ENCODE assay signal across 25 cellular contexts in the genomic region with DNA sequence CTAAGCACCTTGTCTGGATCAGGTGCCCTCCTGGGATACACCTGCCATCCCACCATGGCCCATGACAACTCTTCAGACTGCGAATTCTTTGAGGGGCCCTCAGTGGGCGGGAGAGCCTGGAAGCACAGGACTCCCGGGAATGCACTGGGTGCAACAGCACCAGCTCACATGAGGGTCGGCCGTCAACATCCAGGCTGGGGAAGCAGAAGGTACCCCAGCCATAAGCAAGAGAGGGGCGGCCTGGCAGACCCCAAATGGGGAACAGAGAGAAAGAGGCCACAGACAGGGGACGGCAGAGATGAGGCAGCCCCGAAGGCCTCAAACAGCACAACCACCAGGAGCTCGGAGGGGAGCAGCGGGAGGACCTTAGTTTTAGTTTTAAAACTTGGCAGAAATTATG.
"Had no signal": no experiment of that assay in that cellular context is flagged by ENCODE, and none has a peak within 500 bp of the region (broad histone marks: within the 10 kb centered on the region; RNA-seq: fewer than 3 reads in every experiment).

No MANE protein-coding gene starts in this region.

- H3K36me3 ChIP-seq: left lung, tibial artery had no signal

- ATAC-seq: activated CD4-positive, alpha-beta T cell treated with anti-CD3 and anti-CD28 coated beads for 36 hours; activated T-cell treated with anti-CD3 and anti-CD28 coated beads, Interleukin-2, amount 50 U/mL, for 4 hours; body of pancreas; esophagus mucosa; left lung; naive thymus-derived CD8-positive, alpha-beta T cell had no signal

- H3K9me3 ChIP-seq: body of pancreas had no signal

- DNase-seq: activated CD4-positive, alpha-beta T cell treated with anti-CD3 and anti-CD28 coated beads for 36 hours; activated CD4-positive, alpha-beta T cell treated with anti-CD3 and anti-CD28 coated beads, Interleukin-2, amount 50 U/mL, for 48 hours; activated CD8-positive, alpha-beta memory T cell treated with anti-CD3 and anti-CD28 coated beads, Interleukin-2, amount 50 U/mL, for 48 hours; activated naive CD4-positive, alpha-beta T cell treated with anti-CD3 and anti-CD28 coated beads, Interleukin-2, amount 10 ng/mL, durations not matched to agents 7 days and 5 days; activated T-cell treated with anti-CD3 and anti-CD28 coated beads, Interleukin-2, amount 50 U/mL, for 4 hours; anterior cingulate cortex; body of pancreas; caudate nucleus; effector memory CD4-positive, alpha-beta T cell; glutamatergic neuron; immature natural killer cell; kidney glomerular epithelial cell; stimulated activated CD4-positive, alpha-beta T cell treated with anti-CD3 and anti-CD28 coated beads, Interleukin-12 subunit alpha, Interleukin-12 subunit beta, amount 100 ng/mL, for 4 hours; stimulated activated CD4-positive, alpha-beta T cell treated with anti-CD3 and anti-CD28 coated beads, Interleukin-4, amount 100 ng/mL, for 4 hours; substantia nigra; T-helper 9 cell had no signal

- H3K27ac ChIP-seq: body of pancreas, hepatocyte, left lung, parathyroid adenoma, tibial artery had no signal

- H3K27ac Mint-ChIP-seq: activated CD4-positive, alpha-beta T cell treated with anti-CD3 and anti-CD28 coated beads for 36 hours; activated naive CD4-positive, alpha-beta T cell treated with anti-CD3 and anti-CD28 coated beads, Interleukin-2, amount 10 ng/mL, durations not matched to agents 7 days and 5 days; activated T-helper 2 cell treated with anti-CD3 and anti-CD28 coated beads, Interferon-gamma antibody, Interleukin-2, Interleukin-4, amounts not matched to agents 10 μg/mL and 5 μg/mL and 100 μg/mL, durations not matched to agents 14 hours and 24 hours and 36 hours; immature natural killer cell; mesothelial cell of epicardium; naive thymus-derived CD8-positive, alpha-beta T cell; stimulated activated naive CD8-positive, alpha-beta T cell treated with anti-CD3 and anti-CD28 coated beads, Interleukin-15, Interleukin-2, amounts not matched to agents 100 ng/mL and 50 ng/mL, for 24 hours had no signal

- H3K4me3 ChIP-seq: body of pancreas, hepatocyte, left lung, tibial artery had no signal

- H3K9ac ChIP-seq: parathyroid adenoma had no signal

- H3K36me3 Mint-ChIP-seq: activated naive CD4-positive, alpha-beta T cell treated with anti-CD3 and anti-CD28 coated beads, Interleukin-2, amount 10 ng/mL, durations not matched to agents 7 days and 5 days; immature natural killer cell had no signal

- H3K27me3 Mint-ChIP-seq: activated naive CD4-positive, alpha-beta T cell treated with anti-CD3 and anti-CD28 coated beads, Interleukin-2, amount 10 ng/mL, durations not matched to agents 7 days and 5 days; stimulated activated naive CD8-positive, alpha-beta T cell treated with anti-CD3 and anti-CD28 coated beads, Interleukin-15, Interleukin-2, amounts not matched to agents 100 ng/mL and 50 ng/mL, for 24 hours had no signal

- H3K27me3 ChIP-seq: body of pancreas, hepatocyte had no signal

- H3K4me1 ChIP-seq: body of pancreas, left lung, parathyroid adenoma, tibial artery had no signal

- H3K4me1 Mint-ChIP-seq: activated CD4-positive, alpha-beta T cell treated with anti-CD3 and anti-CD28 coated beads for 36 hours; activated naive CD4-positive, alpha-beta T cell treated with anti-CD3 and anti-CD28 coated beads, Interleukin-2, amount 10 ng/mL, durations not matched to agents 7 days and 5 days; immature natural killer cell; mesothelial cell of epicardium; naive thymus-derived CD8-positive, alpha-beta T cell had no signal

- H3K9me3 Mint-ChIP-seq: activated T-helper 2 cell treated with anti-CD3 and anti-CD28 coated beads, Interferon-gamma antibody, Interleukin-2, Interleukin-4, amounts not matched to agents 10 μg/mL and 5 μg/mL and 100 μg/mL, durations not matched to agents 14 hours and 24 hours and 36 hours had no signal

- H3K4me3 Mint-ChIP-seq: activated CD4-positive, alpha-beta T cell treated with anti-CD3 and anti-CD28 coated beads for 36 hours; activated naive CD4-positive, alpha-beta T cell treated with anti-CD3 and anti-CD28 coated beads, Interleukin-2, amount 10 ng/mL, durations not matched to agents 7 days and 5 days; activated T-cell treated with anti-CD3 and anti-CD28 coated beads, Interleukin-2, amount 50 U/mL, for 4 hours; immature natural killer cell; mesothelial cell of epicardium; naive thymus-derived CD8-positive, alpha-beta T cell; stimulated activated naive CD8-positive, alpha-beta T cell treated with anti-CD3 and anti-CD28 coated beads, Interleukin-15, Interleukin-2, amounts not matched to agents 100 ng/mL and 50 ng/mL, for 24 hours had no signal
